In the genomic region with DNA sequence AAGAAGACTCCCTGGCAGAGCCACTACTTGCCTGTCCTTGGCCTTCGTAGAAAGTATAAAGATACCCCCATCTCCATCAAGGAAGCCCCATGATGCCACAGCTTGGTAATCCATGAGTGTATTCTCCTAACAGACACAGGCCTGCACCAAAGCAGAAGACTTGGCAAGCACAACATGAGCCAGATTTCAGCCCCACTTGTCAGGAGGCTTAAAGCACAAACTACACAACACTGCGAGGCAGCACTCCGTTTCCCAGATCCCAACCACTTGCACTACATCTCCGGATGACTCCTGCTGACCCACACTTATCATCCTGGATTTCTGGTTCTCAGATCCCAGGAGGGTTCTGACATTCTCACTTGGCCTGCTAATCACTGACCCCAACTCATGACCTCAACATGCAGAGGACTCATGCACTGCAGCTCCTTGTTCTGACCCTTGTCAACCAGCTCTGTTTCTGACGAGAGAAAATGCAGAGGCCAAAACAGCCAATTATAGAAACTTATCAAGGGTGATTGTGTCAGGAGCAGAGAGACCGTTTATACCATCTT, we compare ENCODE assay signal across 19 cellular contexts.
"Had no signal": no experiment of that assay in that cellular context is flagged by ENCODE, and none has a peak within 500 bp of the region (broad histone marks: within the 10 kb centered on the region; RNA-seq: fewer than 3 reads in every experiment).

No MANE protein-coding gene starts in this region.

- H3K9me3 ChIP-seq: heart left ventricle, pancreas had no signal

- DNase-seq: effector CD4-positive, alpha-beta T cell; endodermal cell; foreskin melanocyte; heart left ventricle; hippocampal formation; left colon; midbrain; occipital lobe; pancreas; right cardiac atrium; small intestine; stimulated activated CD4-positive, alpha-beta T cell treated with anti-CD3 and anti-CD28 coated beads, Interleukin-2, amount 100 ng/mL, for 48 hours; stimulated activated naive B cell treated with anti-CD40 and anti-IgM and Interleukin-4, amounts not matched to agents 10 μg/mL and 1 μg/mL and 100 μg/mL, for 72 hours; stomach; substantia nigra; trophoblast cell had no signal

- H3K27ac ChIP-seq: coronary artery, heart left ventricle, neural progenitor cell, pancreas, stomach had no signal

- H3K4me3 ChIP-seq: coronary artery, heart left ventricle, neural progenitor cell, pancreas, stomach had no signal

- ATAC-seq: left colon; natural killer cell treated with Interleukin-12 subunit alpha and Interleukin-12 subunit beta and Interleukin-15 and Interleukin-18, amount 100 ng/mL, for 72 hours; pancreas; right cardiac atrium; stimulated activated naive B cell treated with anti-CD40 and anti-IgM and Interleukin-4, amounts not matched to agents 10 μg/mL and 1 μg/mL and 100 μg/mL, for 72 hours had no signal

- H3K27me3 ChIP-seq: heart left ventricle, neural progenitor cell, pancreas, stomach had no signal

- H3K36me3 ChIP-seq: heart left ventricle, neural progenitor cell, pancreas, stomach had no signal

- H3K4me1 ChIP-seq: heart left ventricle, neural progenitor cell, pancreas, stomach had no signal
